ENCODE assay signal across 9 cellular contexts in the genomic region with DNA sequence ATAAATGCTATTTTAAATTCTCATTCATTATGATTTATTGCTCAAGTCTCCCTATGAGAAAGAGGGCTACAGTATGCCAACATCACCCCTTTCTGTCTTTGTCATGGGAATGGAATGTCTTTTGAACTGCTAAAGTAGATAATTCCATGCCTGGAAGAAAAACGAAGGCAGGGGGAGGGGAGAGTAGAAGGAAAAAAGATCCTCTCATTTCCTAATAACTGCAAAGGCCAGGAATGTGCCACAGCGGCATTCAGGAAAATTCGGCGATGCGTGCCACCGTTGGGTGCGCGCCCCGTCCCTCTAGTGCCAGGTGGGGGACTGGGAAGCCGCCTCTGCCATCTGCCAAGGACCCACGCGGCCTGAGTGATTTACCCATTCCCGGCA. TPM values are rescaled to one million over a fixed set of nuclear protein-coding genes. Genes with fewer than 3 reads are reported as not detected.
DNase-seq lines count a peak whose midpoint lies in the region; ATAC-seq and TF ChIP-seq lines count a peak whose summit lies in the region.
"Had no signal": no experiment of that assay in that cellular context is flagged by ENCODE, and none has a peak within 500 bp of the region (broad histone marks: within the 10 kb centered on the region; RNA-seq: fewer than 3 reads in every experiment).

No MANE protein-coding gene starts in this region.

- no peaks in the 10 kb centered on the region for H3K79me2 ChIP-seq in neural progenitor cell (ENCODE audit: low read depth)

- TF ChIP-seq CTCF in Panc1 (IDR thresholded peaks at IDR 0.05): no peak
- no peak for TF ChIP-seq CTCF in neural progenitor cell (IDR thresholded peaks at IDR 0.05)
- TF ChIP-seq CTCF in endothelial cell (IDR thresholded peaks at IDR 0.05; ENCODE audit: unreplicated experiment): no peak

- peaks cover 11% of the 10 kb centered on the region for H4K20me1 ChIP-seq in neural progenitor cell (ENCODE audit: low read depth)

- H3K9me3 Mint-ChIP-seq in neural progenitor cell (peaks cover 13% of the 10 kb centered on the region), endothelial cell (ENCODE audit: unreplicated experiment) (no peaks in the 10 kb centered on the region)

- no peaks in the 10 kb centered on the region for H3K9me3 ChIP-seq in Panc1 (ENCODE audit: control insufficient read depth, insufficient read depth, low read depth, low read length)
- no peaks in the 10 kb centered on the region for H3K9me3 ChIP-seq in neural progenitor cell (ENCODE audit: low read depth)

- H3K9ac ChIP-seq in neural progenitor cell: no peak overlapping the region

- H3F3A ChIP-seq in neural progenitor cell (ENCODE audit: low read depth): peaks cover 67% of the 10 kb centered on the region

- POLR2A ChIA-PET in Panc1 (lab: Charles Lee): interaction anchor here (0.5 kb wide), 1 partner anchor 1703 kb away, joined by 3 read pairs; no protein-coding TSS in a partner anchor

- no TSS peak for BruUV-seq in Panc1 (replicated peaks; lab: Mats Ljungman, UMichigan)

- H3K27me3 ChIP-seq in Panc1 (ENCODE audit: control insufficient read depth, insufficient read depth, low read length) (no peaks in the 10 kb centered on the region), neural progenitor cell (peaks cover 16% of the 10 kb centered on the region)

- H3K4me3 ChIP-seq in Panc1 (ENCODE audit: low read depth in 2 of 2, low read length in 2 of 2) (peak overlapping the region; percentile 15 to 23; a peak in 2 of 4 replicates), neural progenitor cell (peak overlapping the region; percentile 34)

- H3K36me3 ChIP-seq in Panc1 (ENCODE audit: control insufficient read depth, insufficient read depth, low read length) (no peaks in the 10 kb centered on the region), neural progenitor cell (no peaks in the 10 kb centered on the region)

- intact Hi-C loops in Panc1 (cut with micrococcal nuclease; ENCODE audit: unreplicated experiment): no loop called here

- DNase-seq in AG20443 (ENCODE audit: low spot score) (peak; percentile 72), Panc1 (ENCODE audit: low read depth, low spot score) (no peak), fibroblast of peridontal ligament (ENCODE audit: extremely low read depth) (peak; percentile 64), neural progenitor cell (ENCODE audit: low spot score) (peak; percentile 76), NCI-H146 treated with DMSO at 0.1 percent for 48 hours (lab: John Stamatoyannopoulos, UW; ENCODE audit: unreplicated experiment) (no peak), endothelial cell (ENCODE audit: low spot score) (no peak), NCI-H187 (lab: John Stamatoyannopoulos, UW) (no peak)
- no peak for DNase-seq in stimulated activated naive CD4-positive, alpha-beta T cell treated with Interleukin-2 at 50 U/mL for 16 hours (lab: John Stamatoyannopoulos, UW)

- H3K36me3 Mint-ChIP-seq in neural progenitor cell (no peaks in the 10 kb centered on the region), endothelial cell (ENCODE audit: low read depth, unreplicated experiment) (no peaks in the 10 kb centered on the region)

- CTCF ChIA-PET in Panc1 (lab: Charles Lee): no interaction called here

- H3K27ac ChIP-seq in Panc1 (ENCODE audit: low read length): peak overlapping the region; percentile 25
- peak overlapping the region; percentile 91 for H3K27ac ChIP-seq in neural progenitor cell

- H2AFZ ChIP-seq in neural progenitor cell (replicated peaks): no peak overlapping the region

- H3K27ac Mint-ChIP-seq in neural progenitor cell (peak overlapping the region; percentile 53), endothelial cell (ENCODE audit: unreplicated experiment) (no peak overlapping the region)
- H3K27ac Mint-ChIP-seq: T-helper 1 cell treated with Interleukin-12 subunit alpha and Interleukin-12 subunit beta and Interleukin-4 antibody, amounts not matched to agents 30 μg/mL and 1 μg/mL, for 36 hours had no signal

- H3K4me1 ChIP-seq in Panc1 (ENCODE audit: control insufficient read depth, insufficient read depth, low read length): peaks cover 7% of the 10 kb centered on the region
- peaks cover 53% of the 10 kb centered on the region for H3K4me1 ChIP-seq in neural progenitor cell

- H3K4me3 Mint-ChIP-seq in neural progenitor cell (peak overlapping the region; percentile 67), endothelial cell (ENCODE audit: unreplicated experiment) (no peak overlapping the region)
- H3K4me3 Mint-ChIP-seq: T-helper 1 cell treated with Interleukin-12 subunit alpha and Interleukin-12 subunit beta and Interleukin-4 antibody, amounts not matched to agents 30 μg/mL and 1 μg/mL, for 36 hours had no signal

- peak overlapping the region; percentile 74 for H3K4me2 ChIP-seq in neural progenitor cell

- H3K4me1 Mint-ChIP-seq in neural progenitor cell (peaks cover 51% of the 10 kb centered on the region), endothelial cell (ENCODE audit: unreplicated experiment) (peaks cover 15% of the 10 kb centered on the region)

- in situ Hi-C loops in Panc1 (cut with HindIII; ENCODE audit: low pct_unique_long_range_greater_than_20kb, low sequenced_read_pairs): no loop called here

- ATAC-seq in Panc1: peak; percentile 37; the same call in 1 of the 2 replicates

- H3K27me3 Mint-ChIP-seq in neural progenitor cell (ENCODE audit: insufficient read depth, low read depth): peaks cover 44% of the 10 kb centered on the region
- peaks cover 9% of the 10 kb centered on the region for H3K27me3 Mint-ChIP-seq in endothelial cell (ENCODE audit: unreplicated experiment)

RNA-seq across cellular contexts. Expression of a gene that starts 54.7 kb away (rescaled TPM):
- 0.08 TPM for total RNA-seq in Panc1 (2021; ENCODE audit: unreplicated experiment)
- polyA plus RNA-seq in Panc1 (2012; ENCODE audit: insufficient read length): not detected
- total RNA-seq in neural progenitor cell (ENCODE audit: low replicate concordance): not detected in 2 replicates
- total RNA-seq in endothelial cell (ENCODE audit: unreplicated experiment): not detected

Comparison
In these comparisons a context has a peak if more than half of its experiments do, and no peak if none do; other contexts are left out.
1. DNase-seq: peak in AG20443 (single experiment), fibroblast of peridontal ligament (single experiment) and neural progenitor cell (single experiment); none in Panc1 (single experiment), NCI-H146 treated with DMSO at 0.1 percent for 48 hours (single experiment), endothelial cell (single experiment), NCI-H187 (0 of 2) and stimulated activated naive CD4-positive, alpha-beta T cell treated with Interleukin-2 at 50 U/mL for 16 hours (single experiment).